ENCODE assay signal across 8 cellular contexts in genomic region chr12:94725375-94726168, GRCh38.
A peak's percentile ranks its signal among the peaks of the same experiment; 100 is the strongest.
DNase-seq lines count a peak whose midpoint lies in the region; ATAC-seq, FAIRE-seq and TF ChIP-seq lines count a peak whose summit lies in the region.

No MANE protein-coding gene starts in this region.

- peak overlapping the region; percentile 16 for H4K8ac ChIP-seq in mesendoderm (ENCODE audit: low read depth, low read length)

- in situ Hi-C loops in T47D (cut with HindIII; ENCODE audit: low pct_unique_long_range_greater_than_20kb, low sequenced_read_pairs) (no loop called here), G401 (cut with HindIII; ENCODE audit: low sequenced_read_pairs) (no loop called here)

- H3K4me3 ChIP-seq in LNCaP clone FGC (ENCODE audit: low read depth, low read length) (no peak overlapping the region), mesendoderm (ENCODE audit: low read length) (no peak overlapping the region)

- H3K79me1 ChIP-seq in mesendoderm (ENCODE audit: low read length): no peaks in the 10 kb centered on the region

- no peak overlapping the region for H3K9ac ChIP-seq in mesendoderm (ENCODE audit: low read length)

- H2BK120ac ChIP-seq in mesendoderm (ENCODE audit: low read depth, low read length): no peak overlapping the region

- no peak for ATAC-seq in HG03025 (IDR thresholded peaks at IDR 0.05; ENCODE audit: low FRiP score, unreplicated experiment)

- no peaks in the 10 kb centered on the region for H3K27me3 ChIP-seq in mesendoderm (ENCODE audit: insufficient read depth, low read length, poor library complexity)

- H2BK15ac ChIP-seq in mesendoderm (replicated peaks; ENCODE audit: low read depth): no peak overlapping the region

- H3K4me1 ChIP-seq in mesendoderm (ENCODE audit: control insufficient read depth, low read depth, low read length): no peaks in the 10 kb centered on the region

- no peaks in the 10 kb centered on the region for H3K36me3 ChIP-seq in mesendoderm (ENCODE audit: control insufficient read depth, insufficient read depth, low read length)

- WGBS in mesendoderm (ENCODE audit: extremely low coverage, insufficient coverage, low lambda C conversion rate): no CpG with 5 or more reads among the region's 8 CpGs

- DNase-seq in D721Med (ENCODE audit: insufficient read length, low spot score) (no peak), LNCaP clone FGC (ENCODE audit: low read depth) (peak; percentile 52), T47D (ENCODE audit: low read depth in 1 of 2, low spot score in 1 of 2) (peak; percentile 37 to 78), mesendoderm (peak; percentile 68), G401 (ENCODE audit: low spot score) (no peak), NK-92 (lab: John Stamatoyannopoulos, UW; ENCODE audit: unreplicated experiment) (no peak)
- DNase-seq in stimulated activated CD4-positive, alpha-beta T cell treated with anti-CD3 and anti-CD28 coated beads, Interleukin-12 subunit alpha, Interleukin-12 subunit beta, amount 100 ng/mL, for 4 hours: no peak

- no peak overlapping the region for H3K23ac ChIP-seq in mesendoderm (ENCODE audit: low read length)

- peak overlapping the region; percentile 64 for H3K18ac ChIP-seq in mesendoderm (ENCODE audit: low read length)

- no peak overlapping the region for H2AK5ac ChIP-seq in mesendoderm (ENCODE audit: low read length)

- no peak overlapping the region for H3K27ac ChIP-seq in mesendoderm (ENCODE audit: low read depth, low read length)

- no peak overlapping the region for H3K4ac ChIP-seq in mesendoderm (ENCODE audit: low read depth, low read length)

- FAIRE-seq in D721Med (lab: Jason Lieb, UNC): no peak

- TF ChIP-seq CTCF in D721Med (IDR thresholded peaks at IDR 0.05; ENCODE audit: insufficient read depth, missing control alignments) (peak; percentile 33), LNCaP clone FGC (IDR thresholded peaks at IDR 0.05; ENCODE audit: control insufficient read depth, extremely low read depth, insufficient read depth) (peak; percentile 74)

- H4K5ac ChIP-seq in mesendoderm (ENCODE audit: low read length): no peak overlapping the region

- no peak overlapping the region for H3K56ac ChIP-seq in mesendoderm (ENCODE audit: low read length)

- H2BK5ac ChIP-seq in mesendoderm (ENCODE audit: low read length): no peak overlapping the region

- H3K4me2 ChIP-seq in mesendoderm (ENCODE audit: low read length): no peak overlapping the region

- no peaks in the 10 kb centered on the region for H3K79me2 ChIP-seq in mesendoderm (ENCODE audit: control insufficient read depth, insufficient read depth, low read length)

Comparison
In these comparisons a context has a peak if more than half of its experiments do, and no peak if none do; other contexts are left out.
1. DNase-seq: peak in LNCaP clone FGC (single experiment), T47D (2 of 2) and mesendoderm (single experiment); none in D721Med (single experiment), G401 (single experiment), stimulated activated CD4-positive, alpha-beta T cell treated with anti-CD3 and anti-CD28 coated beads, Interleukin-12 subunit alpha, Interleukin-12 subunit beta, amount 100 ng/mL, for 4 hours (single experiment) and NK-92 (single experiment).